8 cellular contexts compared by ENCODE assay signal in genomic region chr7:108002726-108003590, GRCh38. TPM values are rescaled to one million over a fixed set of nuclear protein-coding genes. Genes with fewer than 3 reads are reported as not detected.
DNase-seq lines count a peak whose midpoint lies in the region; ATAC-seq and TF ChIP-seq lines count a peak whose summit lies in the region.

Gene LAMB1, minus strand, starts transcription at chr7:108003161. Its CDS starts 276 bp downstream, at chr7:108002885.

- H3K27me3 ChIP-seq in BE2C, result no peaks in the 10 kb centered on the region
- H3K27me3 ChIP-seq in SK-N-SH (ENCODE audit: insufficient read depth), result no peaks in the 10 kb centered on the region
- peaks cover 22% of the 10 kb centered on the region for H3K27me3 ChIP-seq in effector memory CD4-positive, alpha-beta T cell (replicated peaks; ENCODE audit: control insufficient read depth, insufficient read depth, low read length, poor library complexity, severe bottlenecking)
- H3K27me3 ChIP-seq in subcutaneous abdominal adipose tissue (ENCODE audit: control insufficient read depth in 5 of 5, insufficient read depth in 4 of 5, low read length in 5 of 5), result peaks cover 0 to 2% (median 0%) of the 10 kb centered on the region in 5 donors

- H2AFZ ChIP-seq in SK-N-SH (ENCODE audit: low read depth), result peak within 1 kb of the TSS; percentile 81

- peaks cover 37% of the 10 kb centered on the region for H3K36me3 ChIP-seq in BE2C
- H3K36me3 ChIP-seq in SK-N-SH (replicated peaks in 1 of 2; ENCODE audit: control insufficient read depth in 1 of 2, insufficient read depth in 2 of 2, low read length in 1 of 2), result peaks cover 27 to 31% of the 10 kb centered on the region in 2 experiments
- H3K36me3 ChIP-seq in effector memory CD4-positive, alpha-beta T cell (ENCODE audit: control insufficient read depth, insufficient read depth, low read length), result no peaks in the 10 kb centered on the region
- H3K36me3 ChIP-seq in subcutaneous abdominal adipose tissue (ENCODE audit: control insufficient read depth in 5 of 5, insufficient read depth in 5 of 5, low read length in 5 of 5), result peaks cover 0 to 3% (median 0%) of the 10 kb centered on the region in 5 donors

- peak; percentile 87 for DNase-seq in BE2C
- peak; percentile 79 for DNase-seq in HEK293T (ENCODE audit: extremely low spot score)
- DNase-seq in SK-N-SH, result peak; percentile 98
- DNase-seq in effector memory CD4-positive, alpha-beta T cell, result no peak
- peak; percentile 31 to 95 for DNase-seq in lower leg skin (ENCODE audit: low spot score in 2 of 2)
- DNase-seq in effector CD8-positive, alpha-beta T cell (lab: John Stamatoyannopoulos, UW), result no peak

- H3K4me3 ChIP-seq in BE2C (ENCODE audit: low read depth, low read length), result peak within 1 kb of the TSS; percentile 93
- H3K4me3 ChIP-seq in SK-N-SH (ENCODE audit: low read depth in 2 of 2, low read length in 1 of 2), result peak within 1 kb of the TSS; percentile 92 to 95
- peak within 1 kb of the TSS; percentile 54 for H3K4me3 ChIP-seq in effector memory CD4-positive, alpha-beta T cell (ENCODE audit: insufficient read depth, low read depth, low read length, poor library complexity, severe bottlenecking)
- H3K4me3 ChIP-seq in lower leg skin (ENCODE audit: low read depth, poor library complexity, severe bottlenecking), result peak within 1 kb of the TSS; percentile 59
- H3K4me3 ChIP-seq in subcutaneous abdominal adipose tissue (ENCODE audit: low read depth in 1 of 5, low read length in 5 of 5), result peak within 1 kb of the TSS; percentile 73 to 89 (median 83)

- ATAC-seq in HG03139 (IDR thresholded peaks at IDR 0.05; ENCODE audit: unreplicated experiment), result no peak

- WGBS in SK-N-SH (ENCODE audit: low lambda C conversion rate), result 1% methylated on average over 46 of the region's 75 CpGs
- WGBS in lower leg skin, 2 donors, result 0 to 1% methylated on average over 70 to 75 of the region's 75 CpGs

- CTCF ChIA-PET in HEK293T (lab: Yijun Ruan, JAX), result interaction anchor here (1.3 kb wide), 1 partner anchor 14 kb away, joined by 4 read pairs; no protein-coding TSS in a partner anchor
- CTCF ChIA-PET in SK-N-SH (lab: Yijun Ruan, JAX), result interaction anchor here (0.6 to 6.4 kb wide), 16 partner anchors 12 to 494 kb away, joined by 3 to 33 read pairs (median 4); partner anchors contain the start of gene DLD

- H3K27ac ChIP-seq in SK-N-SH (ENCODE audit: low read depth in 2 of 2, low read length in 1 of 2) (peak within 1 kb of the TSS; percentile 93 to 100), subcutaneous abdominal adipose tissue (ENCODE audit: low read depth, low read length) (peak within 1 kb of the TSS; percentile 84)
- no peak within 1 kb of the TSS for H3K27ac ChIP-seq in effector memory CD4-positive, alpha-beta T cell (ENCODE audit: insufficient read depth, low read length, poor library complexity, severe bottlenecking)

- TF ChIP-seq POLR2A in lower leg skin (IDR thresholded peaks at IDR 0.05), result no peak

- peak within 1 kb of the TSS; percentile 96 for H3K9ac ChIP-seq in SK-N-SH
- H3K9ac ChIP-seq in subcutaneous abdominal adipose tissue (ENCODE audit: low read length in 5 of 5), result peak within 1 kb of the TSS in 4 of 5 donors; percentile 60 to 79 (median 68)

- peaks cover 47% of the 10 kb centered on the region for H3K79me2 ChIP-seq in SK-N-SH (ENCODE audit: insufficient read depth)

- TF ChIP-seq RAD21 in SK-N-SH (IDR thresholded peaks at IDR 0.05; ENCODE audit: low read length), result 0 out of 2 replicates have a peak, but pooled peaks have one; percentile 31

- TF ChIP-seq CTCF in BE2C (IDR thresholded peaks at IDR 0.05; ENCODE audit: low read depth, low read length) (no peak), SK-N-SH (IDR thresholded peaks at IDR 0.05) (no peak), lower leg skin (IDR thresholded peaks at IDR 0.05) (no peak)

- H4K20me1 ChIP-seq in SK-N-SH (ENCODE audit: insufficient read depth), result no peaks in the 10 kb centered on the region

- H3K4me1 ChIP-seq in BE2C (no peaks in the 10 kb centered on the region), SK-N-SH (ENCODE audit: control insufficient read depth in 1 of 2, insufficient read depth in 2 of 2, low read depth in 1 of 2, low read length in 1 of 2) (peaks cover 43 to 56% of the 10 kb centered on the region in 2 experiments), subcutaneous abdominal adipose tissue (ENCODE audit: control insufficient read depth in 5 of 5, insufficient read depth in 5 of 5, low read length in 5 of 5) (peaks cover 0 to 53% (median 41%) of the 10 kb centered on the region in 5 donors)
- peaks cover 13% of the 10 kb centered on the region for H3K4me1 ChIP-seq in effector memory CD4-positive, alpha-beta T cell (ENCODE audit: control insufficient read depth, insufficient read depth, low read length, poor library complexity, severe bottlenecking)

- H3K9me2 ChIP-seq in SK-N-SH, result no peaks in the 10 kb centered on the region

- TF ChIP-seq EP300 in SK-N-SH (IDR thresholded peaks at IDR 0.05; ENCODE audit: borderline replicate concordance in 1 of 2, low read depth in 1 of 2, low read length in 1 of 2), result peak; percentile 27 to 35; a peak in 1 of 4 replicates

- H3F3A ChIP-seq in SK-N-SH (replicated peaks; ENCODE audit: insufficient read depth), result peaks cover 52% of the 10 kb centered on the region

- intact Hi-C loops in lower leg skin (cut with DNase I; ENCODE audit: low total_unique reads), result no loop called here

- POLR2A ChIA-PET in HEK293T (lab: Yijun Ruan, JAX), result interaction anchor here (1.7 kb wide), 1 partner anchor 14 kb away, joined by 9 read pairs; no protein-coding TSS in a partner anchor
- POLR2A ChIA-PET in SK-N-SH (lab: Yijun Ruan, JAX), result interaction anchor here (0.8 to 2.5 kb wide), 6 partner anchors 8 to 259 kb away, joined by 3 to 16 read pairs (median 6); partner anchors contain the start of genes CBLL1 and DLD

- peak within 1 kb of the TSS; percentile 93 for H3K4me2 ChIP-seq in SK-N-SH

- H3K9me3 ChIP-seq in BE2C, result no peaks in the 10 kb centered on the region
- H3K9me3 ChIP-seq in SK-N-SH, result no peaks in the 10 kb centered on the region
- no peaks in the 10 kb centered on the region for H3K9me3 ChIP-seq in effector memory CD4-positive, alpha-beta T cell (ENCODE audit: control insufficient read depth, low read length)
- H3K9me3 ChIP-seq in subcutaneous abdominal adipose tissue (ENCODE audit: control insufficient read depth in 5 of 5, low read length in 5 of 5), result no peaks in the 10 kb centered on the region

TF ChIP-seq in HEK293T, 16 proteins besides CTCF, POLR2A, EP300 and RAD21:
- no peak for TF ChIP-seq LEF1 (IDR thresholded peaks at IDR 0.05; ENCODE audit: borderline replicate concordance)
- TF ChIP-seq L3MBTL2 (conservative IDR thresholded peaks at IDR 0.05), result peak; percentile 74

TF ChIP-seq in SK-N-SH, 30 proteins besides CTCF, POLR2A, EP300 and RAD21 (continues in another document):
- no peak; the same call in 1 of the 2 replicates for TF ChIP-seq SIN3A (IDR thresholded peaks at IDR 0.05; ENCODE audit: borderline replicate concordance, low read depth, low read length)
- peak; percentile 99 for TF ChIP-seq POLR2AphosphoS5 (IDR thresholded peaks at IDR 0.05; ENCODE audit: low read depth, low read length)
- peak; percentile 54; the same call in 1 of the 2 replicates for TF ChIP-seq MAX (IDR thresholded peaks at IDR 0.05; ENCODE audit: low read depth)
- TF ChIP-seq ELF1 (IDR thresholded peaks at IDR 0.05), result no peak
- TF ChIP-seq PBX3 (IDR thresholded peaks at IDR 0.05), result no peak; the same call in 1 of the 2 replicates
- TF ChIP-seq TAF1 (IDR thresholded peaks at IDR 0.05; ENCODE audit: borderline replicate concordance, low read depth, low read length), result peak; percentile 89
- TF ChIP-seq MXI1 (IDR thresholded peaks at IDR 0.05; ENCODE audit: low read depth, low read length), result peak; percentile 62; the same call in 1 of the 2 replicates
- 0 out of 2 replicates have a peak, but pooled peaks have one; percentile 13 for TF ChIP-seq SMC3 (IDR thresholded peaks at IDR 0.05; ENCODE audit: low read depth, low read length)
- TF ChIP-seq TCF12 (IDR thresholded peaks at IDR 0.05), result 0 out of 2 replicates have a peak, but pooled peaks have one; percentile 36
- TF ChIP-seq NRF1 (IDR thresholded peaks at IDR 0.05; ENCODE audit: low read depth, low read length), result peak; percentile 79
- peak; percentile 53; the same call in 1 of the 2 replicates for TF ChIP-seq GABPA (IDR thresholded peaks at IDR 0.05; ENCODE audit: low read depth)
- TF ChIP-seq YY1 (IDR thresholded peaks at IDR 0.05; ENCODE audit: low read depth), result peak; percentile 60

RNA-seq across cellular contexts. Expression of gene LAMB1, which starts in this region (rescaled TPM):
- polyA plus RNA-seq in BE2C (2012; ENCODE audit: insufficient read depth, insufficient read length, low read depth), result 74.8 TPM
- polyA plus RNA-seq in SK-N-SH (2012; rRNA removed), result 435 and 471 TPM in 2 replicates
- polyA plus RNA-seq in SK-N-SH (2012; cell fraction: cytosol; rRNA removed), result 358 TPM in 2 replicates
- polyA plus RNA-seq in SK-N-SH (2012; cell fraction: nucleus; rRNA removed), result 1,344 and 1,530 TPM in 2 replicates
- 10 to 100 TPM; 43.9 to 84.8 (median 65.2) TPM for total RNA-seq in lower leg skin

Comparison
In these comparisons a context has a peak if more than half of its experiments do, and no peak if none do; other contexts are left out.
1. DNase-seq: peak in BE2C (single experiment), HEK293T (single experiment), SK-N-SH (single experiment) and lower leg skin (2 of 2); none in effector memory CD4-positive, alpha-beta T cell (0 of 3) and effector CD8-positive, alpha-beta T cell (single experiment).
2. Peak in every context shown above with its lines, with median percentiles within 50 percentile points of each other: H3K4me3 ChIP-seq.